23 cellular contexts compared by ENCODE assay signal in genomic region chr1:167152192-167152876, GRCh38. TPM values are rescaled to one million over a fixed set of nuclear protein-coding genes. Genes with fewer than 3 reads are reported as not detected.
DNase-seq lines count a peak whose midpoint lies in the region; ATAC-seq and TF ChIP-seq lines count a peak whose summit lies in the region.
"Had no signal": no experiment of that assay in that cellular context is flagged by ENCODE, and none has a peak within 500 bp of the region (broad histone marks: within the 10 kb centered on the region; RNA-seq: fewer than 3 reads in every experiment).

No MANE protein-coding gene starts in this region.

- H3K36me3 ChIP-seq in GM23338 (ENCODE audit: insufficient read depth), result no peaks in the 10 kb centered on the region
- H3K36me3 ChIP-seq: ascending aorta, esophagus muscularis mucosa, thyroid gland had no signal

- no peak overlapping the region for H3K4me2 ChIP-seq in GM23338

- peak overlapping the region; percentile 78 for H3K27ac Mint-ChIP-seq in GM23338
- H3K27ac Mint-ChIP-seq: activated naive CD4-positive, alpha-beta T cell treated with anti-CD3 and anti-CD28 coated beads, Interleukin-2, amount 10 ng/mL, durations not matched to agents 7 days and 5 days; HFFc6 had no signal

- ATAC-seq in GM23338 (no peak), HG02973 (IDR thresholded peaks at IDR 0.05; ENCODE audit: unreplicated experiment) (no peak), GM21528 (IDR thresholded peaks at IDR 0.05; ENCODE audit: low FRiP score, unreplicated experiment) (no peak)

- peaks cover 7% of the 10 kb centered on the region; the same call in 1 of the 2 replicates for H3K9me2 ChIP-seq in GM23338 (ENCODE audit: insufficient read depth)

- peaks cover 5% of the 10 kb centered on the region; the same call in 1 of the 2 replicates for H3K4me1 ChIP-seq in GM23338 (ENCODE audit: insufficient read depth)
- H3K4me1 ChIP-seq: ascending aorta, thyroid gland had no signal

- in situ Hi-C loops in KBM-7 (cut with MboI; ENCODE audit: low pct_unique_long_range_greater_than_20kb, low sequenced_read_pairs), result no loop called here

- no peak overlapping the region for H3K4me3 Mint-ChIP-seq in GM23338
- H3K4me3 Mint-ChIP-seq: activated naive CD4-positive, alpha-beta T cell treated with anti-CD3 and anti-CD28 coated beads, Interleukin-2, amount 10 ng/mL, durations not matched to agents 7 days and 5 days; HFFc6 had no signal

- no peaks in the 10 kb centered on the region for H3K27me3 ChIP-seq in GM23338 (ENCODE audit: insufficient read depth)
- H3K27me3 ChIP-seq: ascending aorta, esophagus muscularis mucosa, thyroid gland had no signal

- DNase-seq in GM23338 (ENCODE audit: low spot score) (peak; percentile 8), KBM-7 (peak; percentile 82), amniotic epithelial cell (ENCODE audit: low read depth) (peak; percentile 31), left kidney (ENCODE audit: low read depth, low spot score) (peak; percentile 63), MV-4-11 (lab: John Stamatoyannopoulos, UW) (no peak), NCI-H1694 (lab: John Stamatoyannopoulos, UW) (no peak)
- DNase-seq: activated CD4-positive, CD25-positive, alpha-beta regulatory T cell treated with anti-CD3 and anti-CD28 coated beads, Interleukin-2, amount 50 U/mL, for 72 hours; activated naive CD4-positive, alpha-beta T cell treated with anti-CD3 and anti-CD28 coated beads, Interleukin-2, amount 10 ng/mL, durations not matched to agents 7 days and 5 days; cerebellar nuclear complex; GF-D8; HFFc6; NCI-H146; NCI-H2171 treated with DMSO at 0.1 percent for 48 hours; occipital lobe; stimulated activated CD4-positive, alpha-beta T cell treated with anti-CD3 and anti-CD28 coated beads, Interleukin-4, amount 100 ng/mL, for 24 hours; stimulated activated naive CD4-positive, alpha-beta T cell treated with Interleukin-2 at 50 U/mL for 16 hours; thyroid gland had no signal

- H4K20me1 ChIP-seq in GM23338 (replicated peaks; ENCODE audit: insufficient read depth), result no peaks in the 10 kb centered on the region

- peaks cover 30% of the 10 kb centered on the region for H3K4me1 Mint-ChIP-seq in GM23338
- H3K4me1 Mint-ChIP-seq: activated naive CD4-positive, alpha-beta T cell treated with anti-CD3 and anti-CD28 coated beads, Interleukin-2, amount 10 ng/mL, durations not matched to agents 7 days and 5 days had no signal

- peaks cover 6% of the 10 kb centered on the region; the same call in 2 of the 3 replicates for H3K9me3 Mint-ChIP-seq in GM23338
- H3K9me3 Mint-ChIP-seq: HFFc6 had no signal

- peaks cover 7% of the 10 kb centered on the region; the same call in 2 of the 3 replicates for H3K36me3 Mint-ChIP-seq in GM23338 (ENCODE audit: low read depth)
- H3K36me3 Mint-ChIP-seq: activated naive CD4-positive, alpha-beta T cell treated with anti-CD3 and anti-CD28 coated beads, Interleukin-2, amount 10 ng/mL, durations not matched to agents 7 days and 5 days had no signal

- peaks cover 3% of the 10 kb centered on the region for H3K27me3 Mint-ChIP-seq in GM23338 (ENCODE audit: insufficient read depth, low read depth, poor library complexity)

- no peak overlapping the region for H3K4me3 ChIP-seq in GM23338
- H3K4me3 ChIP-seq: ascending aorta, esophagus muscularis mucosa, thyroid gland had no signal

- H3F3A ChIP-seq in GM23338 (replicated peaks; ENCODE audit: low read depth), result no peaks in the 10 kb centered on the region

- TF ChIP-seq CTCF in GM23338 (conservative IDR thresholded peaks at IDR 0.05; ENCODE audit: low read depth in 2 of 2), result no peak

- peak overlapping the region; percentile 72 for H2AFZ ChIP-seq in GM23338

- no peaks in the 10 kb centered on the region for H3K79me2 ChIP-seq in GM23338 (replicated peaks; ENCODE audit: insufficient read depth)

- no peak overlapping the region for H3K27ac ChIP-seq in GM23338 (ENCODE audit: low read depth)
- H3K27ac ChIP-seq: ascending aorta, C4-2B, esophagus muscularis mucosa, thyroid gland had no signal

TF ChIP-seq in GM23338, 12 proteins besides CTCF, POLR2A, EP300 and RAD21 (continues in another document):
- TF ChIP-seq STAT1 (IDR thresholded peaks at IDR 0.05; ENCODE audit: unreplicated experiment), result no peak
- TF ChIP-seq POLR2AphosphoS5 (IDR thresholded peaks at IDR 0.05; ENCODE audit: low read depth), result no peak
- TF ChIP-seq, protein P1, sequence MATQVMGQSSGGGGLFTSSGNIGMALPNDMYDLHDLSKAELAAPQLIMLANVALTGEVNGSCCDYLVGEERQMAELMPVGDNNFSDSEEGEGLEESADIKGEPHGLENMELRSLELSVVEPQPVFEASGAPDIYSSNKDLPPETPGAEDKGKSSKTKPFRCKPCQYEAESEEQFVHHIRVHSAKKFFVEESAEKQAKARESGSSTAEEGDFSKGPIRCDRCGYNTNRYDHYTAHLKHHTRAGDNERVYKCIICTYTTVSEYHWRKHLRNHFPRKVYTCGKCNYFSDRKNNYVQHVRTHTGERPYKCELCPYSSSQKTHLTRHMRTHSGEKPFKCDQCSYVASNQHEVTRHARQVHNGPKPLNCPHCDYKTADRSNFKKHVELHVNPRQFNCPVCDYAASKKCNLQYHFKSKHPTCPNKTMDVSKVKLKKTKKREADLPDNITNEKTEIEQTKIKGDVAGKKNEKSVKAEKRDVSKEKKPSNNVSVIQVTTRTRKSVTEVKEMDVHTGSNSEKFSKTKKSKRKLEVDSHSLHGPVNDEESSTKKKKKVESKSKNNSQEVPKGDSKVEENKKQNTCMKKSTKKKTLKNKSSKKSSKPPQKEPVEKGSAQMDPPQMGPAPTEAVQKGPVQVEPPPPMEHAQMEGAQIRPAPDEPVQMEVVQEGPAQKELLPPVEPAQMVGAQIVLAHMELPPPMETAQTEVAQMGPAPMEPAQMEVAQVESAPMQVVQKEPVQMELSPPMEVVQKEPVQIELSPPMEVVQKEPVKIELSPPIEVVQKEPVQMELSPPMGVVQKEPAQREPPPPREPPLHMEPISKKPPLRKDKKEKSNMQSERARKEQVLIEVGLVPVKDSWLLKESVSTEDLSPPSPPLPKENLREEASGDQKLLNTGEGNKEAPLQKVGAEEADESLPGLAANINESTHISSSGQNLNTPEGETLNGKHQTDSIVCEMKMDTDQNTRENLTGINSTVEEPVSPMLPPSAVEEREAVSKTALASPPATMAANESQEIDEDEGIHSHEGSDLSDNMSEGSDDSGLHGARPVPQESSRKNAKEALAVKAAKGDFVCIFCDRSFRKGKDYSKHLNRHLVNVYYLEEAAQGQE (IDR thresholded peaks at IDR 0.05; ENCODE audit: unreplicated experiment), result no peak
- TF ChIP-seq CREB1 (CRISPR knock-in tag; IDR thresholded peaks at IDR 0.05; ENCODE audit: low read depth), result no peak
- no peak for TF ChIP-seq EZH2phosphoT487 (IDR thresholded peaks at IDR 0.05; ENCODE audit: unreplicated experiment)
- no peak for TF ChIP-seq ZNF331 (CRISPR knock-in tag; IDR thresholded peaks at IDR 0.05; ENCODE audit: low read depth)
- TF ChIP-seq JUNB (IDR thresholded peaks at IDR 0.05; ENCODE audit: unreplicated experiment), result no peak
- TF ChIP-seq NANOG (IDR thresholded peaks at IDR 0.05; ENCODE audit: borderline replicate concordance), result no peak
- TF ChIP-seq, protein P2, sequence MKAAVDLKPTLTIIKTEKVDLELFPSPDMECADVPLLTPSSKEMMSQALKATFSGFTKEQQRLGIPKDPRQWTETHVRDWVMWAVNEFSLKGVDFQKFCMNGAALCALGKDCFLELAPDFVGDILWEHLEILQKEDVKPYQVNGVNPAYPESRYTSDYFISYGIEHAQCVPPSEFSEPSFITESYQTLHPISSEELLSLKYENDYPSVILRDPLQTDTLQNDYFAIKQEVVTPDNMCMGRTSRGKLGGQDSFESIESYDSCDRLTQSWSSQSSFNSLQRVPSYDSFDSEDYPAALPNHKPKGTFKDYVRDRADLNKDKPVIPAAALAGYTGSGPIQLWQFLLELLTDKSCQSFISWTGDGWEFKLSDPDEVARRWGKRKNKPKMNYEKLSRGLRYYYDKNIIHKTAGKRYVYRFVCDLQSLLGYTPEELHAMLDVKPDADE (IDR thresholded peaks at IDR 0.05), result no peak

RNA-seq across cellular contexts. Expression of gene STYXL2, which starts 58.5 kb away (rescaled TPM):
- total RNA-seq in GM23338 (2014; rRNA removed; shearing (Covaris generic)), result 0.08 and 0.17 TPM in 2 replicates
- polyA plus RNA-seq in GM23338 (2016; fragmentation: Nextera tagmentation; extraction: Ambion mirVana), result 0.23 and 0.40 TPM in 2 replicates
- total RNA-seq: HFFc6, lower leg skin, thyroid gland had no signal

Comparison
In these comparisons a context has a peak if more than half of its experiments do, and no peak if none do; other contexts are left out.
1. DNase-seq: peak in GM23338 (single experiment), KBM-7 (single experiment), amniotic epithelial cell (single experiment) and left kidney (single experiment); none in MV-4-11 (single experiment) and NCI-H1694 (single experiment).